8 cellular contexts compared by ENCODE assay signal in the genomic region with DNA sequence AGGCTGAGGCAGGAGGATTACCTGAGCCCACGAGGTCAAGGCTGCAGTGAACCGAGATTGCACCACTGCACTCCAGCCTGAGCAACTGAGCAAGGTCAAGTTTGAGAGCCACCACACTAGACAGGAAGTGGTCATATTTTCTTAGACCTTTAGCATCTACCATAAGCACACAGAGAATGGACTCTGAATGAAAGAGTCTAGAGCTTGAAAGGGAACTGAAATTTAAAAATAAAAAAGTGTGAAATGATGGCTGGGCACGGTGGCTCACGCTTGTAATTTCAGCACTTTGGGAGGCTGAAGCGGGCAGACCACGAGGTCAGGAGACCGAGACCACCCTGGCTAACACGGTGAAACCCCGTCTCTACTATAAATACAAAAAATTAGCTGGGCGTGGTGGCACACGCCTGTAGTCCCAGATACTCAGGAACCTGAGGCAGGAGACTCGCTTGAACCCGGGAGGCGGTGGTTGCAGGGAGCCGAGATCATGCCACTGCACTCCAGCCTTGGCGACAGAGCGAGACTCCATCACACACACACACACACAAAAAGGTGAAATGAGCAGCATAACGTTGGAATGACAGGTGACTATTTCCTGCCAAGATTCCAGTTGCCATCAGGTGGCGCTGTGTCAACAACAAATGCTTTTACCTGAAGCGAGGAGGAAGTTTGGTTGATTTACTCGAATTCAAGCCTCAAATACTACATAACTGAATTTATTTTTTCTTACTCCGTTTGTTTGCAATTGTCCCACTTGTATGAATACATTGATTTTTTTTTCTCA.
DNase-seq lines count a peak whose midpoint lies in the region; ATAC-seq lines count a peak whose summit lies in the region.

No MANE protein-coding gene starts in this region.

- DNase-seq in DMS53 (lab: John Stamatoyannopoulos, UW): peak; percentile 70
- peak; percentile 20 for DNase-seq in HuH-7 (ENCODE audit: low spot score)
- DNase-seq in RKO (ENCODE audit: low spot score): peak; percentile 63
- peak; percentile 67 for DNase-seq in activated T-helper 9 cell treated with anti-CD3 and anti-CD28 coated beads, Interleukin-2, amount 50 U/mL, for 16 hours (ENCODE audit: low read depth)
- DNase-seq in foreskin melanocyte: peak; percentile 38
- DNase-seq in non-pigmented ciliary epithelial cell (ENCODE audit: low read depth): peak; percentile 46
- DNase-seq in superior temporal gyrus (ENCODE audit: extremely low spot score): peak; percentile 91

- ATAC-seq in GM21526 (IDR thresholded peaks at IDR 0.05; ENCODE audit: low FRiP score, unreplicated experiment): peak; percentile 72

Comparison
In these comparisons a context has a peak if more than half of its experiments do, and no peak if none do; other contexts are left out.
1. Peak in every context shown above with its lines: DNase-seq and ATAC-seq.
2. DNase-seq: peak in every context shown above with its lines; median percentile 91 in superior temporal gyrus; 70 in DMS53; 67 in activated T-helper 9 cell treated with anti-CD3 and anti-CD28 coated beads, Interleukin-2, amount 50 U/mL, for 16 hours; 63 in RKO; 46 in non-pigmented ciliary epithelial cell; 38 in foreskin melanocyte; 20 in HuH-7.